Comparison of ENCODE assay signal across 12 cellular contexts in the genomic region with DNA sequence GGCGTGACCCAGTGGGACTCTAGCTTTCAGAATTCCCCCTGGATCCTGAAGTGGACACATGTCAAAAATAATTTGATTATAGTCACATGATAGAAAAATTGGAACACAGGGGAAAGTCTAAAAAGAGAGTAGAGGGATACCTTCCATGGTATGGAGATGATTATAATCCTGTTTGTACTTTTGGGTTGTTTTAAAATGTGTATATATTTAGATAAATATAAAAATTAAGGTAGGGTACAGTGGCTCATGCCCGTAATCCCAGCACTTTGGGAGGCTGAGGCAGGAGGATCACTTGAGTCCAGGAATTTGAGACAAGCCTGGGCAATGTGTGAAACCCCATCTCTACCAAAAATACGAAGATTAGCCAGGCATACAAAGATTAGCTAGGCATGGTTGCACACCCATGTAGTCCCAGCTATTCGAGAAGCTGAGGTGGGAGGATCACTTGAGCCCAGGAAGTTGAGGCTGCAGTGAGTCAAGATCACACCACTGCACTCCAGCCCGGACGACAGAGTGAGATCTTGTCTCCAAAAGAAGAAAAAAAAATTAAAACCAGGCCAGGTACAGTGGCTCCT. TPM values are rescaled to one million over a fixed set of nuclear protein-coding genes. Genes with fewer than 3 reads are reported as not detected.
DNase-seq lines count a peak whose midpoint lies in the region; ATAC-seq and TF ChIP-seq lines count a peak whose summit lies in the region.
"Had no signal": no experiment of that assay in that cellular context is flagged by ENCODE, and none has a peak within 500 bp of the region (broad histone marks: within the 10 kb centered on the region; RNA-seq: fewer than 3 reads in every experiment).

No MANE protein-coding gene starts in this region.

- no peak overlapping the region for H2BK5ac ChIP-seq in IMR-90 (ENCODE audit: low read depth, low read length, poor library complexity, severe bottlenecking)

- H3K4me2 ChIP-seq in BLaER1 (peak overlapping the region; percentile 84), IMR-90 (ENCODE audit: low read depth, low read length) (no peak overlapping the region)

- no peak overlapping the region for H4K91ac ChIP-seq in IMR-90 (ENCODE audit: insufficient read depth, low read depth, low read length)

- H3K9me1 ChIP-seq in IMR-90 (ENCODE audit: insufficient read depth, low read length), result peaks cover 6% of the 10 kb centered on the region; the same call in 1 of the 2 replicates

- WGBS in IMR-90 (ENCODE audit: extremely low coverage in 2 of 2, insufficient read length in 1 of 2), 2 experiments, result no CpG with 5 or more reads among the region's 6 CpGs

- no peaks in the 10 kb centered on the region for H3K9me3 Mint-ChIP-seq in osteocyte (ENCODE audit: unreplicated experiment)
- H3K9me3 Mint-ChIP-seq: activated naive CD8-positive, alpha-beta T cell treated with anti-CD3 and anti-CD28 coated beads for 36 hours had no signal

- no peak overlapping the region for H3K14ac ChIP-seq in IMR-90 (replicated peaks; ENCODE audit: low read depth, low read length)

- H2AFZ ChIP-seq in IMR-90 (replicated peaks; ENCODE audit: low read length, poor library complexity), result peak overlapping the region; percentile 33

- H3K9ac ChIP-seq in BLaER1 (no peak overlapping the region), IMR-90 (ENCODE audit: low read depth, low read length) (no peak overlapping the region)

- H4K20me1 ChIP-seq in BLaER1, result peaks cover 42% of the 10 kb centered on the region
- H4K20me1 ChIP-seq in IMR-90 (ENCODE audit: insufficient read depth, low read length), result no peaks in the 10 kb centered on the region; the same call in 1 of the 2 replicates

- peaks cover 87% of the 10 kb centered on the region for H3K4me1 ChIP-seq in BLaER1
- no peaks in the 10 kb centered on the region for H3K4me1 ChIP-seq in IMR-90 (ENCODE audit: control insufficient read depth, insufficient read depth, low read length)
- H3K4me1 ChIP-seq: prostate gland had no signal

- POLR2A ChIA-PET in IMR-90 (lab: Charles Lee; ENCODE audit: unreplicated experiment), result no interaction called here

- H2BK20ac ChIP-seq in IMR-90 (ENCODE audit: low read depth, low read length), result no peak overlapping the region

- dilution Hi-C loops in IMR-90 (cut with HindIII; ENCODE audit: low sequenced_read_pairs, unreplicated experiment), result no loop called here

- H3K18ac ChIP-seq in IMR-90 (ENCODE audit: low read depth, low read length), result no peak overlapping the region

- no peak overlapping the region for H3K4ac ChIP-seq in IMR-90 (ENCODE audit: low read depth, low read length)

- no peak overlapping the region for H3K56ac ChIP-seq in IMR-90 (ENCODE audit: extremely low read depth, insufficient read depth, low read length)

- no peak overlapping the region for H2BK15ac ChIP-seq in IMR-90 (ENCODE audit: low read depth, low read length)

- H3K27ac Mint-ChIP-seq in osteocyte (ENCODE audit: unreplicated experiment), result no peak overlapping the region
- H3K27ac Mint-ChIP-seq: activated naive CD8-positive, alpha-beta T cell treated with anti-CD3 and anti-CD28 coated beads for 36 hours had no signal

- DNase-seq in IMR-90 (peak; percentile 7), choroid plexus epithelial cell (ENCODE audit: low read depth) (peak; percentile 54), DMS153 (lab: John Stamatoyannopoulos, UW) (no peak), coronary artery (ENCODE audit: low spot score) (no peak), osteocyte (ENCODE audit: extremely low spot score, unreplicated experiment) (no peak), NCI-H2227 (lab: John Stamatoyannopoulos, UW; ENCODE audit: unreplicated experiment) (no peak)
- DNase-seq: activated naive CD8-positive, alpha-beta T cell treated with anti-CD3 and anti-CD28 coated beads for 36 hours; NK-92 treated with Interleukin-12 subunit alpha and Interleukin-12 subunit beta, amount 100 ng/mL, for 24 hours had no signal

- no TSS peak for BruUV-seq in IMR-90 (replicated peaks; lab: Mats Ljungman, UMichigan)

- no peak overlapping the region for H2BK120ac ChIP-seq in IMR-90 (ENCODE audit: low read depth, low read length)

- no peak for TF ChIP-seq POLR2A in IMR-90 (IDR thresholded peaks at IDR 0.05; ENCODE audit: low read depth, low read length)

- peaks cover 13% of the 10 kb centered on the region for H3K4me1 Mint-ChIP-seq in osteocyte (ENCODE audit: unreplicated experiment)

- no peak for TF ChIP-seq CTCF in IMR-90 (conservative IDR thresholded peaks at IDR 0.05; ENCODE audit: low read depth, low read length)
- no peak for TF ChIP-seq CTCF in choroid plexus epithelial cell (conservative IDR thresholded peaks at IDR 0.05; ENCODE audit: low read depth, low read length)
- no peak for TF ChIP-seq CTCF in coronary artery (IDR thresholded peaks at IDR 0.05)
- no peak for TF ChIP-seq CTCF in osteocyte (IDR thresholded peaks at IDR 0.05)

- in situ Hi-C loops in IMR-90 (cut with MboI; ENCODE audit: low sequenced_read_pairs), result no loop called here

- H3K79me1 ChIP-seq in IMR-90 (ENCODE audit: low read depth in 1 of 2, low read length in 2 of 2), result peaks cover 0 to 8% of the 10 kb centered on the region in 2 experiments; a peak in 2 of 4 replicates

- CTCF ChIA-PET in IMR-90 (lab: Yijun Ruan, JAX), result no interaction called here

- H3K36me3 Mint-ChIP-seq in osteocyte (ENCODE audit: unreplicated experiment), result peaks cover 13% of the 10 kb centered on the region
- H3K36me3 Mint-ChIP-seq: activated naive CD8-positive, alpha-beta T cell treated with anti-CD3 and anti-CD28 coated beads for 36 hours had no signal

- H3K36me3 ChIP-seq in BLaER1 (no peaks in the 10 kb centered on the region), IMR-90 (ENCODE audit: control insufficient read depth, insufficient read depth, low read length) (no peaks in the 10 kb centered on the region)
- H3K36me3 ChIP-seq: prostate gland had no signal

- ATAC-seq in GM19351 (IDR thresholded peaks at IDR 0.05; ENCODE audit: unreplicated experiment) (peak; percentile 61), IMR-90 (ENCODE audit: low read depth) (no peak)

- no peak overlapping the region for H3K4me3 ChIP-seq in BLaER1
- H3K4me3 ChIP-seq in IMR-90 (ENCODE audit: insufficient read depth, low read depth, low read length), result no peak overlapping the region
- no peak overlapping the region for H3K4me3 ChIP-seq in choroid plexus epithelial cell (ENCODE audit: low read depth, low read length)
- H3K4me3 ChIP-seq in coronary artery, result no peak overlapping the region
- H3K4me3 ChIP-seq: prostate gland had no signal

- H2AK5ac ChIP-seq in IMR-90 (ENCODE audit: low read depth, low read length), result peak overlapping the region; percentile 13; the same call in 1 of the 2 replicates

- H3K9me3 ChIP-seq in BLaER1, result no peaks in the 10 kb centered on the region
- H3K9me3 ChIP-seq in IMR-90 (ENCODE audit: control insufficient read depth, insufficient read depth, low read length), result peaks cover 2% of the 10 kb centered on the region
- H3K9me3 ChIP-seq: prostate gland had no signal

- H4K8ac ChIP-seq in IMR-90 (ENCODE audit: low read depth in 2 of 2, low read length in 2 of 2), result no peak overlapping the region

- H2AK9ac ChIP-seq in IMR-90 (replicated peaks; ENCODE audit: low read depth, low read length, poor library complexity), result no peak overlapping the region

- peaks cover 42% of the 10 kb centered on the region for H3K27me3 ChIP-seq in BLaER1
- H3K27me3 ChIP-seq in IMR-90 (ENCODE audit: control insufficient read depth, insufficient read depth, low read length), result peaks cover 8% of the 10 kb centered on the region; the same call in 1 of the 2 replicates

- no peak overlapping the region for H3K23ac ChIP-seq in IMR-90 (ENCODE audit: low read depth, low read length)

- H4K5ac ChIP-seq in IMR-90 (ENCODE audit: low read depth, low read length), result no peak overlapping the region

- no peak for TF ChIP-seq RAD21 in IMR-90 (IDR thresholded peaks at IDR 0.05; ENCODE audit: low read length)

- H3K4me3 Mint-ChIP-seq in osteocyte (ENCODE audit: unreplicated experiment), result no peak overlapping the region
- H3K4me3 Mint-ChIP-seq: activated naive CD8-positive, alpha-beta T cell treated with anti-CD3 and anti-CD28 coated beads for 36 hours had no signal

- no peak overlapping the region for H3K27ac ChIP-seq in BLaER1
- no peak overlapping the region for H3K27ac ChIP-seq in IMR-90 (ENCODE audit: insufficient read depth, low read length)
- no peak overlapping the region for H3K27ac ChIP-seq in coronary artery
- H3K27ac ChIP-seq: C4-2B, prostate gland had no signal

- H3K27me3 Mint-ChIP-seq in osteocyte (ENCODE audit: unreplicated experiment), result no peaks in the 10 kb centered on the region

- intact Hi-C loops in IMR-90 (cut with micrococcal nuclease), result no loop called here

TF ChIP-seq in IMR-90, 13 proteins besides CTCF, POLR2A, EP300 and RAD21:
- TF ChIP-seq FOS (IDR thresholded peaks at IDR 0.05; ENCODE audit: low read depth, low read length), result no peak

RNA-seq across cellular contexts. Expression of a gene that starts 11.1 kb away (rescaled TPM):
- 0.28 and 0.36 TPM in 2 replicates for total RNA-seq in IMR-90 (2012; rRNA removed)
- polyA plus RNA-seq in IMR-90 (2012; rRNA removed), result 0.83 and 1.2 TPM in 2 replicates
- 0.34 and 0.79 TPM in 2 replicates for polyA plus RNA-seq in IMR-90 (2012; cell fraction: cytosol; rRNA removed)
- polyA plus RNA-seq in IMR-90 (2012; cell fraction: nucleus; rRNA removed; ENCODE audit: low replicate concordance), result 10.9 and 11.7 TPM in 2 replicates
- 44.3 and 48.7 TPM in 2 replicates for total RNA-seq in osteocyte

Comparison
In these comparisons a context has a peak if more than half of its experiments do, and no peak if none do; other contexts are left out.
1. DNase-seq: peak in IMR-90 (single experiment) and choroid plexus epithelial cell (single experiment); none in DMS153 (single experiment), coronary artery (single experiment), osteocyte (single experiment) and NCI-H2227 (single experiment).
2. RNA of a gene that starts 11.1 kb away (total RNA-seq): 44.3 to 48.7 TPM in osteocyte; 0.28 to 0.36 TPM in IMR-90; every median in the first group is over 10 times any median in the second.